9 cellular contexts compared by ENCODE assay signal in genomic region chr9:91898451-91899433, GRCh38.
DNase-seq lines count a peak whose midpoint lies in the region; ATAC-seq and TF ChIP-seq lines count a peak whose summit lies in the region.
"Had no signal": no experiment of that assay in that cellular context is flagged by ENCODE, and none has a peak within 500 bp of the region (broad histone marks: within the 10 kb centered on the region; RNA-seq: fewer than 3 reads in every experiment).

No MANE protein-coding gene starts in this region.

- in situ Hi-C loops in ACHN (cut with HindIII; ENCODE audit: low pct_ligation_motif_present, low pct_unique_long_range_greater_than_20kb, low sequenced_read_pairs) = no loop called here
- in situ Hi-C loops in KBM-7 (cut with MboI; ENCODE audit: low pct_unique_long_range_greater_than_20kb, low sequenced_read_pairs) = no loop called here

- ATAC-seq in HG03432 (IDR thresholded peaks at IDR 0.05; ENCODE audit: unreplicated experiment) (no peak), GM21576 (IDR thresholded peaks at IDR 0.05; ENCODE audit: unreplicated experiment) (no peak)

- intact Hi-C loops in head of caudate nucleus (cut with DNase I) = no loop called here

- peak overlapping the region; percentile 36 for H3K27ac ChIP-seq in VCaP
- H3K27ac ChIP-seq: KMS-11 had no signal

- DNase-seq in ACHN (peak; percentile 2), KBM-7 (peak; percentile 23), left kidney (ENCODE audit: low read depth, low spot score) (peak; percentile 89), head of caudate nucleus (no peak)
- DNase-seq in activated effector memory CD4-positive, alpha-beta T cell treated with anti-CD3 and anti-CD28 coated beads, Interleukin-2, amount 50 U/mL, for 16 hours = no peak

- no peak for TF ChIP-seq CTCF in VCaP (conservative IDR thresholded peaks at IDR 0.05)

Comparison
In these comparisons a context has a peak if more than half of its experiments do, and no peak if none do; other contexts are left out.
1. DNase-seq: peak in ACHN (single experiment), KBM-7 (single experiment) and left kidney (single experiment); none in head of caudate nucleus (0 of 42) and activated effector memory CD4-positive, alpha-beta T cell treated with anti-CD3 and anti-CD28 coated beads, Interleukin-2, amount 50 U/mL, for 16 hours (single experiment).